16 cellular contexts compared by ENCODE assay signal in genomic region chr6:1871936-1872335, GRCh38.
DNase-seq lines count a peak whose midpoint lies in the region; ATAC-seq and FAIRE-seq lines count a peak whose summit lies in the region.
"Had no signal": no experiment of that assay in that cellular context is flagged by ENCODE, and none has a peak within 500 bp of the region (broad histone marks: within the 10 kb centered on the region; RNA-seq: fewer than 3 reads in every experiment).

No MANE protein-coding gene starts in this region.

- peaks cover 4% of the 10 kb centered on the region for H3K79me1 ChIP-seq in mesenchymal stem cell (replicated peaks; ENCODE audit: low read length, poor library complexity, severe bottlenecking)

- DNase-seq in NCI-H69 (lab: John Stamatoyannopoulos, UW) (peak; percentile 33), ecto neural progenitor cell (ENCODE audit: low spot score) (peak; percentile 56), mesenchymal stem cell (peak; percentile 3), substantia nigra (lab: John Stamatoyannopoulos, UW) (peak in 44 of 49 donors; percentile 6 to 77 (median 40)), frontal cortex (ENCODE audit: low spot score in 2 of 2) (no peak), NCI-H1694 treated with DMSO at 0.1 percent for 48 hours (lab: John Stamatoyannopoulos, UW) (no peak)
- DNase-seq in activated CD8-positive, alpha-beta T cell treated with anti-CD3 and anti-CD28 coated beads, Interleukin-2, amount 10 ng/mL, durations not matched to agents 7 days and 5 days = no peak
- DNase-seq: activated naive CD4-positive, alpha-beta T cell; CD4-positive, alpha-beta memory T cell; central memory CD4-positive, alpha-beta T cell; GOT3; KG1; mammary epithelial cell; NCI-H1436; NCI-H748 treated with DMSO at 0.1 percent for 48 hours; stimulated activated naive CD4-positive, alpha-beta T cell had no signal

- no peak for ATAC-seq in activated CD8-positive, alpha-beta T cell treated with anti-CD3 and anti-CD28 coated beads, Interleukin-2, amount 10 ng/mL, durations not matched to agents 7 days and 5 days

- H3K27ac ChIP-seq in mesenchymal stem cell (ENCODE audit: low read length, poor library complexity, severe bottlenecking) = no peak overlapping the region
- peak overlapping the region; percentile 14 for H3K27ac ChIP-seq in substantia nigra (ENCODE audit: low read depth, low read length, poor library complexity, severe bottlenecking)

- H3K4me3 Mint-ChIP-seq in activated CD8-positive, alpha-beta T cell treated with anti-CD3 and anti-CD28 coated beads, Interleukin-2, amount 10 ng/mL, durations not matched to agents 7 days and 5 days = no peak overlapping the region
- H3K4me3 Mint-ChIP-seq: CD4-positive, alpha-beta memory T cell had no signal

- H3K23ac ChIP-seq in mesenchymal stem cell (ENCODE audit: low read length in 2 of 2) = no peak overlapping the region

- H4K8ac ChIP-seq in mesenchymal stem cell (ENCODE audit: low read length) = no peak overlapping the region

- no peak for FAIRE-seq in frontal cortex (lab: Jason Lieb, UNC)

- no peak overlapping the region for H2AK5ac ChIP-seq in mesenchymal stem cell (ENCODE audit: low read length, severe bottlenecking)

- no peak overlapping the region for H2BK5ac ChIP-seq in mesenchymal stem cell (ENCODE audit: low read depth, low read length, poor library complexity, severe bottlenecking)

- no peak overlapping the region for H3K4ac ChIP-seq in mesenchymal stem cell (ENCODE audit: low read depth in 1 of 2, low read length in 2 of 2)

- POLR2A ChIA-PET in activated CD8-positive, alpha-beta T cell treated with anti-CD3 and anti-CD28 coated beads, Interleukin-2, amount 10 ng/mL, durations not matched to agents 7 days and 5 days (lab: Charles Lee) = no interaction called here

- 37% methylated on average over 4 of the region's 5 CpGs for WGBS in mesenchymal stem cell

- H3K4me3 ChIP-seq in mesenchymal stem cell (ENCODE audit: insufficient read depth in 1 of 2, low read depth in 1 of 2, low read length in 2 of 2) = no peak overlapping the region

- no peak overlapping the region for H3K14ac ChIP-seq in mesenchymal stem cell (ENCODE audit: low read length in 2 of 2)

- H3K27me3 Mint-ChIP-seq in activated CD8-positive, alpha-beta T cell treated with anti-CD3 and anti-CD28 coated beads, Interleukin-2, amount 10 ng/mL, durations not matched to agents 7 days and 5 days (ENCODE audit: low read depth) = no peaks in the 10 kb centered on the region
- H3K27me3 Mint-ChIP-seq: CD4-positive, alpha-beta memory T cell had no signal

- H3K36me3 ChIP-seq in mesenchymal stem cell (ENCODE audit: control insufficient read depth in 1 of 2, insufficient read depth in 2 of 2, low read depth in 1 of 2, low read length in 2 of 2) = peaks cover 0 to 3% of the 10 kb centered on the region in 2 experiments

- H3K4me1 Mint-ChIP-seq in activated CD8-positive, alpha-beta T cell treated with anti-CD3 and anti-CD28 coated beads, Interleukin-2, amount 10 ng/mL, durations not matched to agents 7 days and 5 days (ENCODE audit: low read depth) = no peaks in the 10 kb centered on the region
- H3K4me1 Mint-ChIP-seq: CD4-positive, alpha-beta memory T cell had no signal

- H3K36me3 Mint-ChIP-seq in activated CD8-positive, alpha-beta T cell treated with anti-CD3 and anti-CD28 coated beads, Interleukin-2, amount 10 ng/mL, durations not matched to agents 7 days and 5 days (ENCODE audit: low read depth) = no peaks in the 10 kb centered on the region

- no peak overlapping the region for H3K27ac Mint-ChIP-seq in activated CD8-positive, alpha-beta T cell treated with anti-CD3 and anti-CD28 coated beads, Interleukin-2, amount 10 ng/mL, durations not matched to agents 7 days and 5 days
- H3K27ac Mint-ChIP-seq: CD4-positive, alpha-beta memory T cell had no signal

- CTCF ChIA-PET in activated CD8-positive, alpha-beta T cell treated with anti-CD3 and anti-CD28 coated beads, Interleukin-2, amount 10 ng/mL, durations not matched to agents 7 days and 5 days (lab: Charles Lee) = no interaction called here

- no peaks in the 10 kb centered on the region for H3K9me3 Mint-ChIP-seq in activated CD8-positive, alpha-beta T cell treated with anti-CD3 and anti-CD28 coated beads, Interleukin-2, amount 10 ng/mL, durations not matched to agents 7 days and 5 days (ENCODE audit: insufficient read depth)
- H3K9me3 Mint-ChIP-seq: CD4-positive, alpha-beta memory T cell had no signal

- no peak overlapping the region for H3K4me2 ChIP-seq in mesenchymal stem cell (ENCODE audit: low read length, poor library complexity, severe bottlenecking)

- no peak overlapping the region for H4K91ac ChIP-seq in mesenchymal stem cell (ENCODE audit: low read length)

- no peak overlapping the region for H2BK12ac ChIP-seq in mesenchymal stem cell (ENCODE audit: low read length in 2 of 2)

- no peak overlapping the region for H2BK120ac ChIP-seq in mesenchymal stem cell (ENCODE audit: low read depth, low read length)

- peak overlapping the region; percentile 4 for H3K9ac ChIP-seq in mesenchymal stem cell (ENCODE audit: low read length)

- H3K9me3 ChIP-seq in mesenchymal stem cell (ENCODE audit: control insufficient read depth, low read length) = no peaks in the 10 kb centered on the region

- no peaks in the 10 kb centered on the region for H3K27me3 ChIP-seq in mesenchymal stem cell (ENCODE audit: control insufficient read depth in 1 of 2, insufficient read depth in 1 of 2, low read length in 2 of 2)

- peaks cover 5% of the 10 kb centered on the region for H3K4me1 ChIP-seq in mesenchymal stem cell (ENCODE audit: control insufficient read depth, insufficient read depth, low read depth, low read length)

- H2AFZ ChIP-seq in mesenchymal stem cell (ENCODE audit: low read depth, low read length) = no peak overlapping the region

- H2BK15ac ChIP-seq in mesenchymal stem cell (ENCODE audit: low read depth, poor library complexity, severe bottlenecking) = no peak overlapping the region

- no peak overlapping the region for H3K18ac ChIP-seq in mesenchymal stem cell (ENCODE audit: low read depth in 1 of 2, low read length in 2 of 2)

Comparison
In these comparisons a context has a peak if more than half of its experiments do, and no peak if none do; other contexts are left out.
1. DNase-seq: peak in NCI-H69 (single experiment), ecto neural progenitor cell (single experiment), mesenchymal stem cell (single experiment) and substantia nigra (44 of 49); none in frontal cortex (0 of 2), NCI-H1694 treated with DMSO at 0.1 percent for 48 hours (single experiment) and activated CD8-positive, alpha-beta T cell treated with anti-CD3 and anti-CD28 coated beads, Interleukin-2, amount 10 ng/mL, durations not matched to agents 7 days and 5 days (single experiment).